In genomic region chr2:143261986-143262784, GRCh38 we compare ENCODE assay signal across 1 cellular context.
TF ChIP-seq lines count a peak whose summit lies in the region.

No MANE protein-coding gene starts in this region.

TF ChIP-seq in GM12878, 131 proteins besides CTCF, POLR2A, EP300 and RAD21 (continued from another document):
- TF ChIP-seq POU2F2 (IDR thresholded peaks at IDR 0.05; ENCODE audit: borderline replicate concordance, low read depth, low read length) (peak; percentile 58; the same call in 1 of the 3 replicates), ZNF24 (IDR thresholded peaks at IDR 0.05) (no peak), BMI1 (IDR thresholded peaks at IDR 0.05; ENCODE audit: borderline replicate concordance) (no peak), RELB (IDR thresholded peaks at IDR 0.05; ENCODE audit: low read depth) (no peak)
